8 cellular contexts compared by ENCODE assay signal in genomic region chr16:22296225-22297113, GRCh38. TPM values are rescaled to one million over a fixed set of nuclear protein-coding genes. Genes with fewer than 3 reads are reported as not detected.
A peak's percentile ranks its signal among the peaks of the same experiment; 100 is the strongest.
DNase-seq lines count a peak whose midpoint lies in the region; ATAC-seq and TF ChIP-seq lines count a peak whose summit lies in the region.

No MANE protein-coding gene starts in this region.

- H3K4me3 ChIP-seq in LNCaP clone FGC (ENCODE audit: low read depth, low read length) (peak overlapping the region; percentile 62), ascending aorta (peak overlapping the region; percentile 83 to 93)

- DNase-seq in DMS53 (lab: John Stamatoyannopoulos, UW) (peak; percentile 46), DMS53 treated with DMSO at 0.1 percent for 48 hours (lab: John Stamatoyannopoulos, UW; ENCODE audit: unreplicated experiment) (no peak), LNCaP clone FGC (ENCODE audit: low read depth) (no peak), ascending aorta (ENCODE audit: low spot score in 2 of 2) (no peak), kidney tubule cell (ENCODE audit: low spot score) (peak; percentile 20), superior temporal gyrus (ENCODE audit: extremely low spot score) (peak; percentile 25)

- H3K9me3 ChIP-seq in ascending aorta = no peaks in the 10 kb centered on the region

- H3K36me3 ChIP-seq in ascending aorta = no peaks in the 10 kb centered on the region

- no peak overlapping the region for H3K27ac ChIP-seq in ascending aorta

- peaks cover 3% of the 10 kb centered on the region in 2 donors for H3K4me1 ChIP-seq in ascending aorta

- TF ChIP-seq CTCF in LNCaP clone FGC (IDR thresholded peaks at IDR 0.05; ENCODE audit: control insufficient read depth, extremely low read depth, insufficient read depth) (no peak), ascending aorta (IDR thresholded peaks at IDR 0.05) (no peak)

- intact Hi-C loops in ascending aorta (cut with DNase I) = loop anchor here (5.0 to 10.0 kb wide), 4 partner anchors 76 to 344 kb away; partner anchors contain the start of genes CDR2, MOSMO and UQCRC2

- H3K27me3 ChIP-seq in ascending aorta = no peaks in the 10 kb centered on the region

- ATAC-seq in HG03280 (IDR thresholded peaks at IDR 0.05; ENCODE audit: unreplicated experiment) (no peak), HG02981 (IDR thresholded peaks at IDR 0.05; ENCODE audit: unreplicated experiment) (no peak)

RNA-seq across cellular contexts. Expression of gene POLR3E, which starts 0.7 kb away (rescaled TPM):
- 19.5 TPM for total RNA-seq in ascending aorta

Comparison
In these comparisons a context has a peak if more than half of its experiments do, and no peak if none do; other contexts are left out.
1. DNase-seq: peak in DMS53 (single experiment), kidney tubule cell (single experiment) and superior temporal gyrus (single experiment); none in DMS53 treated with DMSO at 0.1 percent for 48 hours (single experiment), LNCaP clone FGC (single experiment) and ascending aorta (0 of 2).